10 cellular contexts compared by ENCODE assay signal in the genomic region with DNA sequence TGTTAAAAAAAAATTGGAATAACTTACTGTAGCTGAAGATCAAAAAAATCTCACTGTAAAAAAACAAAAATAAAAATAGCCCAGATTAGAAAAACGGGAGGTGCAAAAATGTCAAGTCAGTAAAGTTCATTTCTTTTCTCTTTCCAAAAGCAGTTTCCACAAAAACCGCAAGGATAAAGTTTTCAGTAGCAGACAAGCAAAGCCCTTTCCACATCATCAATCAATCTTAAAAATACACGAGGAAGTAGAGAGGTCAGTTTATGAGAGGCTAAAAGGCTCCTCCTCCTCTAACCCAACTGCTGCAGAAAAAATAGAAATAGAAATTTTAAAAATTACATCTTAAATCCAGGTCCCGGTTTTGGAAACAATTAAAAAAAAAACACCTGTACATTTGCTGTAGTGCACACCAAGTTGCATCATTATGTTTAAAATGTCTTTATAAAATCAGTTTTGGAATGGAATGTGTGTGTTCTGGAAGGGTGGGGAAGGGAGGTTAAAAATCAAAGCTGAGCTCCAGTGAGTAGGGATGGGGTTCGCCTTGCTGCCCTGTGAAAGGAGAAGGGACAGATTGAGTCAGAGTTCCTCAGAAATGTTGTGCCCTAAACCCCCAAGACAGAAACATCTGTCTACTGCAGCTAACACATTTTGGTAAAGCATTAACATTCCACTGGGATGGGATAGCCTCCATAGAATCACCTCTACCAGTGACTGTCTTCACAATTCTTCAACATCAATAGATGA. TPM values are rescaled to one million over a fixed set of nuclear protein-coding genes. Genes with fewer than 3 reads are reported as not detected.
DNase-seq lines count a peak whose midpoint lies in the region; ATAC-seq and TF ChIP-seq lines count a peak whose summit lies in the region.
"Had no signal": no experiment of that assay in that cellular context is flagged by ENCODE, and none has a peak within 500 bp of the region (broad histone marks: within the 10 kb centered on the region; RNA-seq: fewer than 3 reads in every experiment).

No MANE protein-coding gene starts in this region.

- 23% methylated on average over 5 of the region's 5 CpGs for WGBS in suprapubic skin

- H3K9me3 ChIP-seq in suprapubic skin: no peaks in the 10 kb centered on the region

- TF ChIP-seq CTCF in fibroblast of villous mesenchyme (IDR thresholded peaks at IDR 0.05; ENCODE audit: insufficient read depth, low read depth, low read length) (no peak), suprapubic skin (IDR thresholded peaks at IDR 0.05) (no peak)

- peaks cover 44 to 79% of the 10 kb centered on the region in 2 donors for H3K36me3 Mint-ChIP-seq in activated T-cell treated with anti-CD3 and anti-CD28 coated beads, Interleukin-2, amount 50 U/mL, for 72 hours (ENCODE audit: insufficient read depth in 2 of 2)
- H3K36me3 Mint-ChIP-seq in T-cell: peaks cover 67% of the 10 kb centered on the region

- DNase-seq in activated T-cell treated with anti-CD3 and anti-CD28 coated beads, Interleukin-2, amount 50 U/mL, for 72 hours: peak in 1 of 2 donors; percentile 32
- DNase-seq in activated T-cell treated with anti-CD3 and anti-CD28 coated beads for 4 hours (no peak), T-cell (no peak), fibroblast of villous mesenchyme (ENCODE audit: low read depth) (peak; percentile 59), suprapubic skin (ENCODE audit: low spot score in 2 of 2) (no peak), AG08396 (ENCODE audit: low spot score) (no peak), NCI-H1105 treated with DMSO at 0.1 percent for 48 hours (lab: John Stamatoyannopoulos, UW) (no peak)
- DNase-seq: NCI-H1694 treated with DMSO at 0.1 percent for 48 hours had no signal

- no peak for TF ChIP-seq POLR2A in suprapubic skin (IDR thresholded peaks at IDR 0.05)

- POLR2A ChIA-PET in T-cell (lab: Charles Lee): interaction anchor here (0.6 to 6.2 kb wide), 3 partner anchors 8 to 21 kb away, joined by 3 to 88 read pairs (median 3); no protein-coding TSS in a partner anchor

- TF ChIP-seq EP300 in suprapubic skin (IDR thresholded peaks at IDR 0.05): no peak

- H3K27ac Mint-ChIP-seq in activated T-cell treated with anti-CD3 and anti-CD28 coated beads, Interleukin-2, amount 50 U/mL, for 72 hours: peak overlapping the region; percentile 100
- H3K27ac Mint-ChIP-seq in T-cell: peak overlapping the region; percentile 60 to 90

- H3K4me3 Mint-ChIP-seq in activated T-cell treated with anti-CD3 and anti-CD28 coated beads, Interleukin-2, amount 50 U/mL, for 72 hours: peak overlapping the region; percentile 97 to 98
- peak overlapping the region; percentile 90 to 100 (median 100) for H3K4me3 Mint-ChIP-seq in T-cell

- CTCF ChIA-PET in T-cell (lab: Charles Lee): interaction anchor here in 1 of 2 donors (0.6 kb wide), 1 partner anchor 32 kb away, joined by 3 read pairs; no protein-coding TSS in a partner anchor

- H3K27ac ChIP-seq in suprapubic skin: peak overlapping the region; percentile 2

- H3K27me3 Mint-ChIP-seq in activated T-cell treated with anti-CD3 and anti-CD28 coated beads, Interleukin-2, amount 50 U/mL, for 72 hours (ENCODE audit: low read depth): no peaks in the 10 kb centered on the region
- H3K27me3 Mint-ChIP-seq in T-cell: no peaks in the 10 kb centered on the region

- peaks cover 86% of the 10 kb centered on the region for H3K4me1 Mint-ChIP-seq in activated T-cell treated with anti-CD3 and anti-CD28 coated beads, Interleukin-2, amount 50 U/mL, for 72 hours (ENCODE audit: low read depth)
- peaks cover 81 to 89% (median 85%) of the 10 kb centered on the region in 3 donors for H3K4me1 Mint-ChIP-seq in T-cell

- H3K36me3 ChIP-seq in suprapubic skin: peaks cover 52% of the 10 kb centered on the region

- H3K4me1 ChIP-seq in suprapubic skin: peaks cover 76% of the 10 kb centered on the region

- no peaks in the 10 kb centered on the region for H3K9me3 Mint-ChIP-seq in activated T-cell treated with anti-CD3 and anti-CD28 coated beads, Interleukin-2, amount 50 U/mL, for 72 hours
- H3K9me3 Mint-ChIP-seq in T-cell: no peaks in the 10 kb centered on the region

- ATAC-seq in activated T-cell treated with anti-CD3 and anti-CD28 coated beads, Interleukin-2, amount 50 U/mL, for 72 hours (replicated peaks in 1 of 2): peak; percentile 25 to 28
- ATAC-seq in T-cell (replicated peaks in 1 of 4) (peak in 2 of 4 experiments; percentile 8 to 14), HG03196 (IDR thresholded peaks at IDR 0.05; ENCODE audit: unreplicated experiment) (no peak)

- peak overlapping the region; percentile 16 for H3K4me3 ChIP-seq in fibroblast of villous mesenchyme (ENCODE audit: low read depth, low read length)
- H3K4me3 ChIP-seq in suprapubic skin: no peak overlapping the region

- H3K27me3 ChIP-seq in suprapubic skin: no peaks in the 10 kb centered on the region

RNA-seq across cellular contexts. Expression of a gene that starts 5.8 kb away (rescaled TPM):
- 1,000 to 10,000 TPM; 1,220 to 1,492 TPM for total RNA-seq in activated T-cell treated with anti-CD3 and anti-CD28 coated beads, Interleukin-2, amount 50 U/mL, for 72 hours
- total RNA-seq in T-cell: 100 to 1,000 TPM; 417 to 530 (median 441) TPM
- 551 and 671 TPM in 2 replicates for total RNA-seq in fibroblast of villous mesenchyme
- 100 to 1,000 TPM; 355 to 512 (median 409) TPM for total RNA-seq in suprapubic skin

RNA-seq across cellular contexts. Expression of a gene that starts 16.4 kb away (rescaled TPM):
- not detected for total RNA-seq in activated T-cell treated with anti-CD3 and anti-CD28 coated beads, Interleukin-2, amount 50 U/mL, for 72 hours
- total RNA-seq in T-cell (under 1 TPM in 2 of 5 donors, not detected in 3; 0.16 to 0.76 TPM), fibroblast of villous mesenchyme (under 0.01 TPM in 1 of 2 replicates, not detected in the other), suprapubic skin (not detected)
- total RNA-seq: Daoy had no signal
